In genomic region chr3:5202267-5202666, GRCh38 we compare ENCODE assay signal across 16 cellular contexts. TPM values are rescaled to one million over a fixed set of nuclear protein-coding genes. Genes with fewer than 3 reads are reported as not detected.
DNase-seq lines count a peak whose midpoint lies in the region; ATAC-seq and TF ChIP-seq lines count a peak whose summit lies in the region.
"Had no signal": no experiment of that assay in that cellular context is flagged by ENCODE, and none has a peak within 500 bp of the region (broad histone marks: within the 10 kb centered on the region; RNA-seq: fewer than 3 reads in every experiment).

No MANE protein-coding gene starts in this region.

- H3K27me3 Mint-ChIP-seq in activated naive CD8-positive, alpha-beta T cell treated with anti-CD3 and anti-CD28 coated beads for 36 hours, result no peaks in the 10 kb centered on the region
- no peaks in the 10 kb centered on the region for H3K27me3 Mint-ChIP-seq in H9 (ENCODE audit: low read depth)

- H2AFZ ChIP-seq in GM23248, result no peak overlapping the region
- H2AFZ ChIP-seq in mesenchymal stem cell (ENCODE audit: low read depth, low read length), result no peak overlapping the region
- H2AFZ ChIP-seq in H9 (ENCODE audit: low read length), result no peak overlapping the region

- H3K36me3 ChIP-seq in BE2C (peaks cover 11% of the 10 kb centered on the region), GM23248 (ENCODE audit: low read depth) (peaks cover 50% of the 10 kb centered on the region), mesenchymal stem cell (ENCODE audit: control insufficient read depth in 1 of 2, insufficient read depth in 2 of 2, low read depth in 1 of 2, low read length in 2 of 2) (peaks cover 27 to 75% of the 10 kb centered on the region in 2 experiments)

- H3K79me1 ChIP-seq in mesenchymal stem cell (replicated peaks; ENCODE audit: low read length, poor library complexity, severe bottlenecking), result peaks cover 27% of the 10 kb centered on the region
- H3K79me1 ChIP-seq in H9 (ENCODE audit: insufficient read depth, low read depth, low read length, poor library complexity, severe bottlenecking), result no peaks in the 10 kb centered on the region

- no peak overlapping the region for H2BK20ac ChIP-seq in H9 (ENCODE audit: low read depth, low read length, poor library complexity, severe bottlenecking)

- H3K4me1 Mint-ChIP-seq in activated naive CD8-positive, alpha-beta T cell treated with anti-CD3 and anti-CD28 coated beads for 36 hours, result peaks cover 50% of the 10 kb centered on the region
- peaks cover 9 to 15% of the 10 kb centered on the region in 2 experiments for H3K4me1 Mint-ChIP-seq in H9

- no peak overlapping the region for H2BK12ac ChIP-seq in mesenchymal stem cell (ENCODE audit: low read length in 2 of 2)
- H2BK12ac ChIP-seq in H9 (ENCODE audit: insufficient read length, low read depth, low read length), result no peak overlapping the region

- DNase-seq in BE2C, result peak; percentile 60
- DNase-seq in GM23248, result peak; percentile 75
- DNase-seq in activated naive CD8-positive, alpha-beta T cell treated with anti-CD3 and anti-CD28 coated beads for 36 hours, result no peak
- no peak for DNase-seq in mesenchymal stem cell
- no peak for DNase-seq in DMS79 (lab: John Stamatoyannopoulos, UW)
- DNase-seq in Right ventricle myocardium inferior (ENCODE audit: missing footprints), result no peak
- no peak for DNase-seq in H9
- DNase-seq: activated CD4-positive, alpha-beta T cell treated with anti-CD3 and anti-CD28 coated beads for 1 hour; activated effector memory CD4-positive, alpha-beta T cell treated with anti-CD3 and anti-CD28 coated beads, Interleukin-2, amount 50 U/mL, for 16 hours; heart left ventricle; KBM-7; NCI-H1436 treated with DMSO at 0.1 percent for 48 hours; NCI-H510A; stimulated activated CD8-positive, alpha-beta memory T cell treated with anti-CD3 and anti-CD28 coated beads, Interleukin-4, amount 100 ng/mL, for 48 hours; upper lobe of right lung had no signal

- ATAC-seq in Right ventricle myocardium inferior, result no peak
- ATAC-seq: heart left ventricle, Panc1, upper lobe of right lung had no signal

- peaks cover 61% of the 10 kb centered on the region for H3K79me2 ChIP-seq in GM23248 (ENCODE audit: insufficient read depth)
- H3K79me2 ChIP-seq in H9 (ENCODE audit: insufficient read depth, low read length), result no peaks in the 10 kb centered on the region

- H3K4me1 ChIP-seq in BE2C (peaks cover 5% of the 10 kb centered on the region), GM23248 (ENCODE audit: insufficient read depth) (peaks cover 41% of the 10 kb centered on the region), mesenchymal stem cell (ENCODE audit: control insufficient read depth, insufficient read depth, low read depth, low read length) (peaks cover 2% of the 10 kb centered on the region), H9 (ENCODE audit: insufficient read depth, low read length) (no peaks in the 10 kb centered on the region; the same call in 1 of the 2 replicates)

- H3K27me3 ChIP-seq in BE2C, result no peaks in the 10 kb centered on the region
- no peaks in the 10 kb centered on the region for H3K27me3 ChIP-seq in GM23248 (replicated peaks; ENCODE audit: insufficient read depth)
- H3K27me3 ChIP-seq in mesenchymal stem cell (ENCODE audit: control insufficient read depth in 1 of 2, insufficient read depth in 1 of 2, low read length in 2 of 2), result no peaks in the 10 kb centered on the region
- H3K27me3 ChIP-seq in H9 (ENCODE audit: insufficient read depth, low read length), result no peaks in the 10 kb centered on the region
- H3K27me3 ChIP-seq: heart left ventricle, upper lobe of right lung had no signal

- H2BK5ac ChIP-seq in mesenchymal stem cell (ENCODE audit: low read depth, low read length, poor library complexity, severe bottlenecking) (no peak overlapping the region), H9 (ENCODE audit: insufficient read length, low read length) (no peak overlapping the region)

- H4K91ac ChIP-seq in mesenchymal stem cell (ENCODE audit: low read length), result no peak overlapping the region
- H4K91ac ChIP-seq in H9 (ENCODE audit: insufficient read length, low read depth, low read length), result no peak overlapping the region

- in situ Hi-C loops in GM23248 (cut with MboI), result no loop called here

- TF ChIP-seq CTCF in BE2C (IDR thresholded peaks at IDR 0.05; ENCODE audit: low read depth, low read length) (no peak), H9 (conservative IDR thresholded peaks at IDR 0.05) (no peak)

- H4K5ac ChIP-seq in H9 (ENCODE audit: insufficient read length, low read depth, low read length), result no peak overlapping the region

- H3K18ac ChIP-seq in mesenchymal stem cell (ENCODE audit: low read depth in 1 of 2, low read length in 2 of 2) (no peak overlapping the region), H9 (ENCODE audit: insufficient read length, low read depth, low read length) (no peak overlapping the region)

- peak overlapping the region; percentile 16; the same call in 1 of the 2 replicates for H3K9ac ChIP-seq in GM23248
- peak overlapping the region; percentile 51 for H3K9ac ChIP-seq in mesenchymal stem cell (ENCODE audit: low read length)
- H3K9ac ChIP-seq in H9 (ENCODE audit: extremely low read depth, insufficient read length, low read length), result no peak overlapping the region

- H3K9me3 ChIP-seq in BE2C, result no peaks in the 10 kb centered on the region
- H3K9me3 ChIP-seq in GM23248 (ENCODE audit: low read depth), result no peaks in the 10 kb centered on the region
- H3K9me3 ChIP-seq in mesenchymal stem cell (ENCODE audit: control insufficient read depth, low read length), result no peaks in the 10 kb centered on the region
- H3K9me3 ChIP-seq in H9 (ENCODE audit: control insufficient read depth, low read depth, low read length), result no peaks in the 10 kb centered on the region
- H3K9me3 ChIP-seq: heart left ventricle, upper lobe of right lung had no signal

- H3K4me3 Mint-ChIP-seq in activated naive CD8-positive, alpha-beta T cell treated with anti-CD3 and anti-CD28 coated beads for 36 hours, result no peak overlapping the region
- H3K4me3 Mint-ChIP-seq in H9, result no peak overlapping the region

- H2BK15ac ChIP-seq in mesenchymal stem cell (ENCODE audit: low read depth, poor library complexity, severe bottlenecking) (no peak overlapping the region), H9 (ENCODE audit: low read depth, low read length) (no peak overlapping the region)

- no peak overlapping the region for H3K4me2 ChIP-seq in GM23248 (ENCODE audit: unreplicated experiment)
- H3K4me2 ChIP-seq in mesenchymal stem cell (ENCODE audit: low read length, poor library complexity, severe bottlenecking), result no peak overlapping the region
- H3K4me2 ChIP-seq in H9 (ENCODE audit: insufficient read depth, insufficient read length, low read length), result no peak overlapping the region

- 75 to 79% methylated on average over 2 of the region's 2 CpGs for WGBS in GM23248 (ENCODE audit: low coverage in 1 of 2, low lambda C conversion rate in 2 of 2, missing lambda C conversion rate in 2 of 2), 2 experiments
- 94% methylated on average over 2 of the region's 2 CpGs for WGBS in mesenchymal stem cell
- WGBS in H9 (ENCODE audit: extremely low coverage, insufficient read length, low lambda C conversion rate), result no CpG with 5 or more reads among the region's 2 CpGs

- H3T11ph ChIP-seq in H9 (ENCODE audit: low read length), result no peak overlapping the region

- H4K8ac ChIP-seq in mesenchymal stem cell (ENCODE audit: low read length) (no peak overlapping the region), H9 (replicated peaks; ENCODE audit: insufficient read length, low read depth, low read length) (no peak overlapping the region)

- H3K23ac ChIP-seq in mesenchymal stem cell (ENCODE audit: low read length in 2 of 2) (no peak overlapping the region), H9 (ENCODE audit: insufficient read length, low read depth, low read length) (no peak overlapping the region)

- H3K9me3 Mint-ChIP-seq in activated naive CD8-positive, alpha-beta T cell treated with anti-CD3 and anti-CD28 coated beads for 36 hours, result peaks cover 3% of the 10 kb centered on the region
- no peaks in the 10 kb centered on the region for H3K9me3 Mint-ChIP-seq in H9

- H3K9me2 ChIP-seq in GM23248 (ENCODE audit: insufficient read depth), result no peaks in the 10 kb centered on the region

- H3K36me3 Mint-ChIP-seq in activated naive CD8-positive, alpha-beta T cell treated with anti-CD3 and anti-CD28 coated beads for 36 hours, result peaks cover 71% of the 10 kb centered on the region
- peaks cover 54 to 72% (median 69%) of the 10 kb centered on the region in 3 experiments; a peak in 6 of 7 replicates for H3K36me3 Mint-ChIP-seq in H9 (ENCODE audit: insufficient read depth in 1 of 3, low read depth in 3 of 3)

- H3K23me2 ChIP-seq in H9 (ENCODE audit: insufficient read length, low read depth, low read length, poor library complexity, severe bottlenecking), result no peaks in the 10 kb centered on the region

- no peaks in the 10 kb centered on the region for H4K20me1 ChIP-seq in GM23248 (ENCODE audit: insufficient read depth)
- no peaks in the 10 kb centered on the region for H4K20me1 ChIP-seq in H9 (ENCODE audit: control insufficient read depth, insufficient read depth, insufficient read length)

- H3F3A ChIP-seq in GM23248 (ENCODE audit: insufficient read depth), result peaks cover 39% of the 10 kb centered on the region

- H3K4me3 ChIP-seq in BE2C (ENCODE audit: low read depth, low read length), result no peak overlapping the region
- H3K4me3 ChIP-seq in GM23248, result no peak overlapping the region
- no peak overlapping the region for H3K4me3 ChIP-seq in mesenchymal stem cell (ENCODE audit: insufficient read depth in 1 of 2, low read depth in 1 of 2, low read length in 2 of 2)
- H3K4me3 ChIP-seq: heart left ventricle, upper lobe of right lung had no signal

- no peak overlapping the region for H3K4ac ChIP-seq in mesenchymal stem cell (ENCODE audit: low read depth in 1 of 2, low read length in 2 of 2)
- H3K4ac ChIP-seq in H9 (ENCODE audit: low read depth, low read length), result no peak overlapping the region

- H2AK5ac ChIP-seq in mesenchymal stem cell (ENCODE audit: low read length, severe bottlenecking) (no peak overlapping the region), H9 (ENCODE audit: insufficient read length, low read length) (no peak overlapping the region)

- H2BK120ac ChIP-seq in mesenchymal stem cell (ENCODE audit: low read depth, low read length), result no peak overlapping the region
- H2BK120ac ChIP-seq in H9 (ENCODE audit: low read depth, low read length, poor library complexity, severe bottlenecking), result no peak overlapping the region

- H3K27ac ChIP-seq in GM23248 (peak overlapping the region; percentile 44), mesenchymal stem cell (ENCODE audit: low read length, poor library complexity, severe bottlenecking) (no peak overlapping the region), H9 (ENCODE audit: insufficient read length, low read depth, low read length) (no peak overlapping the region)
- H3K27ac ChIP-seq: heart left ventricle, upper lobe of right lung had no signal

- no peak overlapping the region for H3K56ac ChIP-seq in H9 (ENCODE audit: insufficient read length, low read depth, low read length)

- H3K14ac ChIP-seq in mesenchymal stem cell (ENCODE audit: low read length in 2 of 2) (no peak overlapping the region), H9 (ENCODE audit: insufficient read depth, low read length) (no peak overlapping the region)

- intact Hi-C loops in Right ventricle myocardium inferior (cut with DNase I), result no loop called here

- peak overlapping the region; percentile 14 for H3K27ac Mint-ChIP-seq in activated naive CD8-positive, alpha-beta T cell treated with anti-CD3 and anti-CD28 coated beads for 36 hours
- no peak overlapping the region; a peak in 1 of 7 replicates for H3K27ac Mint-ChIP-seq in H9

RNA-seq across cellular contexts. Expression of gene EDEM1, which starts 14.8 kb away (rescaled TPM):
- 8.4 TPM for polyA plus RNA-seq in BE2C (2012; ENCODE audit: insufficient read depth, insufficient read length, low read depth)
- total RNA-seq in GM23248 (2014; rRNA removed; shearing (Covaris generic)), result 24.3 and 29.2 TPM in 2 replicates
- polyA plus RNA-seq in GM23248 (2016; fragmentation: Nextera tagmentation; extraction: Ambion mirVana), result 16.6 and 17.3 TPM in 2 replicates
- total RNA-seq in activated naive CD8-positive, alpha-beta T cell treated with anti-CD3 and anti-CD28 coated beads for 36 hours, result 100 to 1,000 TPM; 132 to 133 TPM
- 47.5 TPM for polyA plus RNA-seq in mesenchymal stem cell (2013, experiment 1 of 2)
- 48.2 TPM for polyA plus RNA-seq in mesenchymal stem cell (2013, experiment 2 of 2)
- 6.3 TPM for total RNA-seq in Right ventricle myocardium inferior
- total RNA-seq in H9 (2021), result 11.6 and 11.7 TPM in 2 replicates

Comparison
In these comparisons a context has a peak if more than half of its experiments do, and no peak if none do; other contexts are left out.
1. DNase-seq: peak in BE2C (single experiment) and GM23248 (single experiment); none in activated naive CD8-positive, alpha-beta T cell treated with anti-CD3 and anti-CD28 coated beads for 36 hours (single experiment), mesenchymal stem cell (single experiment), DMS79 (single experiment), Right ventricle myocardium inferior (single experiment) and H9 (single experiment).